In genomic region chr1:24935615-24936484, GRCh38 we compare ENCODE assay signal across 1 cellular context.
TF ChIP-seq lines count a peak whose summit lies in the region.

No MANE protein-coding gene starts in this region.

TF ChIP-seq in K562, 482 proteins besides CTCF, POLR2A, EP300 and RAD21 (continued from another document):
- no peak for TF ChIP-seq POLR2B (IDR thresholded peaks at IDR 0.05; ENCODE audit: low read depth, partially characterized antibody)
- no peak for TF ChIP-seq TGIF2 (CRISPR knock-in tag; IDR thresholded peaks at IDR 0.05)
